ENCODE assay signal across 24 cellular contexts in genomic region chr7:128123291-128124037, GRCh38.
A peak's percentile ranks its signal among the peaks of the same experiment; 100 is the strongest.
DNase-seq lines count a peak whose midpoint lies in the region; TF ChIP-seq lines count a peak whose summit lies in the region.
"Had no signal": no experiment of that assay in that cellular context is flagged by ENCODE, and none has a peak within 500 bp of the region (broad histone marks: within the 10 kb centered on the region; RNA-seq: fewer than 3 reads in every experiment).

No MANE protein-coding gene starts in this region.

- H3K27ac ChIP-seq in HL-60 (replicated peaks) (peak overlapping the region; percentile 97), coronary artery (no peak overlapping the region), neural progenitor cell (no peak overlapping the region), mammary epithelial cell (ENCODE audit: insufficient read depth, low read depth, low read length) (no peak overlapping the region)
- H3K27ac ChIP-seq: PC-9, psoas muscle, tibial nerve had no signal

- no peaks in the 10 kb centered on the region for H3K9me3 Mint-ChIP-seq in neural progenitor cell
- H3K9me3 Mint-ChIP-seq in activated T-cell treated with anti-CD3 and anti-CD28 coated beads, Interleukin-2, amount 50 U/mL, for 24 hours, result no peaks in the 10 kb centered on the region
- no peaks in the 10 kb centered on the region for H3K9me3 Mint-ChIP-seq in progenitor cell of endocrine pancreas (ENCODE audit: low read depth)
- H3K9me3 Mint-ChIP-seq: activated naive CD4-positive, alpha-beta T cell treated with anti-CD3 and anti-CD28 coated beads, Interleukin-2, amount 50 U/mL, for 24 hours; activated T-helper 1 cell treated with anti-CD3 and anti-CD28 coated beads, Interleukin-12 subunit alpha, Interleukin-12 subunit beta, Interleukin-2, Interleukin-4 antibody, amounts not matched to agents 30 ng/mL and 10 ng/mL and 1 ng/mL, durations not matched to agents 14 hours and 24 hours and 36 hours; effector memory CD8-positive, alpha-beta T cell; HFFc6 had no signal

- no TSS peak for BruUV-seq in mammary epithelial cell (replicated peaks; lab: Mats Ljungman, UMichigan)

- CTCF ChIA-PET in mammary epithelial cell (lab: Charles Lee; ENCODE audit: low non-redundant PET), result no interaction called here

- no peak overlapping the region for H3K4me3 ChIP-seq in BE2C (ENCODE audit: low read depth, low read length)
- H3K4me3 ChIP-seq in HL-60 (replicated peaks; ENCODE audit: insufficient read depth, low read length), result no peak overlapping the region
- no peak overlapping the region for H3K4me3 ChIP-seq in coronary artery
- H3K4me3 ChIP-seq in neural progenitor cell, result no peak overlapping the region
- no peak overlapping the region for H3K4me3 ChIP-seq in mammary epithelial cell (replicated peaks in 1 of 3; ENCODE audit: insufficient read depth in 1 of 3, low read depth in 2 of 3, low read length in 3 of 3)
- no peak overlapping the region for H3K4me3 ChIP-seq in foreskin fibroblast (ENCODE audit: low read depth in 1 of 2, low read length in 2 of 2)
- H3K4me3 ChIP-seq: PC-9, psoas muscle, tibial nerve had no signal

- H3K27me3 ChIP-seq in BE2C, result no peaks in the 10 kb centered on the region
- no peaks in the 10 kb centered on the region for H3K27me3 ChIP-seq in HL-60 (ENCODE audit: insufficient read depth, poor library complexity, severe bottlenecking)
- peaks cover 7% of the 10 kb centered on the region for H3K27me3 ChIP-seq in neural progenitor cell
- H3K27me3 ChIP-seq in mammary epithelial cell (ENCODE audit: insufficient read depth, low read length), result peaks cover 2% of the 10 kb centered on the region
- H3K27me3 ChIP-seq: tibial nerve had no signal

- H3K79me2 ChIP-seq in neural progenitor cell (ENCODE audit: low read depth) (no peaks in the 10 kb centered on the region), mammary epithelial cell (ENCODE audit: insufficient read depth, low read length) (no peaks in the 10 kb centered on the region)

- H3K36me3 ChIP-seq in BE2C (no peaks in the 10 kb centered on the region), neural progenitor cell (no peaks in the 10 kb centered on the region), mammary epithelial cell (ENCODE audit: insufficient read depth, low read length) (no peaks in the 10 kb centered on the region)
- H3K36me3 ChIP-seq: tibial nerve had no signal

- H4K20me1 ChIP-seq in neural progenitor cell (ENCODE audit: low read depth), result peaks cover 13% of the 10 kb centered on the region
- H4K20me1 ChIP-seq in mammary epithelial cell (ENCODE audit: insufficient read depth, low read length), result no peaks in the 10 kb centered on the region

- DNase-seq in BE2C (peak; percentile 26), HL-60 (ENCODE audit: low read depth in 1 of 2, low spot score in 1 of 2) (no peak), coronary artery (ENCODE audit: low spot score) (peak; percentile 54), neural progenitor cell (ENCODE audit: low spot score) (peak; percentile 78), mammary epithelial cell (no peak), progenitor cell of endocrine pancreas (ENCODE audit: low spot score, unreplicated experiment) (no peak), foreskin fibroblast (no peak)
- DNase-seq in activated T-cell treated with anti-CD3 and anti-CD28 coated beads, Interleukin-2, amount 50 U/mL, for 24 hours, result no peak
- DNase-seq: ACHN; activated CD4-positive, alpha-beta T cell treated with anti-CD3 and anti-CD28 coated beads for 48 hours; amygdala; DMS53; effector memory CD8-positive, alpha-beta T cell; foreskin melanocyte; GDM1; HFFc6; NCI-H1694; NCI-H524; psoas muscle; Right ventricle myocardium superior had no signal

- H3K27ac Mint-ChIP-seq in neural progenitor cell (no peak overlapping the region), progenitor cell of endocrine pancreas (no peak overlapping the region)
- H3K27ac Mint-ChIP-seq in activated T-cell treated with anti-CD3 and anti-CD28 coated beads, Interleukin-2, amount 50 U/mL, for 24 hours, result no peak overlapping the region
- H3K27ac Mint-ChIP-seq: activated naive CD4-positive, alpha-beta T cell treated with anti-CD3 and anti-CD28 coated beads, Interleukin-2, amount 50 U/mL, for 24 hours; activated T-helper 1 cell treated with anti-CD3 and anti-CD28 coated beads, Interleukin-12 subunit alpha, Interleukin-12 subunit beta, Interleukin-2, Interleukin-4 antibody, amounts not matched to agents 30 ng/mL and 10 ng/mL and 1 ng/mL, durations not matched to agents 14 hours and 24 hours and 36 hours; effector memory CD8-positive, alpha-beta T cell; HFFc6 had no signal

- H3K4me2 ChIP-seq in neural progenitor cell, result peak overlapping the region; percentile 40
- no peak overlapping the region for H3K4me2 ChIP-seq in mammary epithelial cell (ENCODE audit: insufficient read depth, low read depth, low read length)

- TF ChIP-seq CTCF in BE2C (IDR thresholded peaks at IDR 0.05; ENCODE audit: low read depth, low read length) (no peak), HL-60 (IDR thresholded peaks at IDR 0.05; ENCODE audit: insufficient read depth, low read length) (no peak), coronary artery (IDR thresholded peaks at IDR 0.05) (no peak), neural progenitor cell (IDR thresholded peaks at IDR 0.05) (no peak), mammary epithelial cell (conservative IDR thresholded peaks at IDR 0.05 in 1 of 2, IDR thresholded peaks at IDR 0.05 in 1 of 2; ENCODE audit: extremely low read depth in 1 of 2, insufficient read depth in 1 of 2, low read depth in 1 of 2, low read length in 2 of 2) (no peak), progenitor cell of endocrine pancreas (IDR thresholded peaks at IDR 0.05; ENCODE audit: unreplicated experiment) (no peak), foreskin fibroblast (IDR thresholded peaks at IDR 0.05; ENCODE audit: low read depth, low read length) (no peak)

- dilution Hi-C loops in mammary epithelial cell (cut with HindIII; ENCODE audit: low sequenced_read_pairs), result no loop called here

- H3K4me1 Mint-ChIP-seq in neural progenitor cell, result peaks cover 21% of the 10 kb centered on the region
- H3K4me1 Mint-ChIP-seq in activated T-cell treated with anti-CD3 and anti-CD28 coated beads, Interleukin-2, amount 50 U/mL, for 24 hours (ENCODE audit: low read depth), result peaks cover 6% of the 10 kb centered on the region
- peaks cover 8% of the 10 kb centered on the region for H3K4me1 Mint-ChIP-seq in progenitor cell of endocrine pancreas (ENCODE audit: low read depth)

- H3F3A ChIP-seq in neural progenitor cell (ENCODE audit: low read depth), result peaks cover 18% of the 10 kb centered on the region

- no peak overlapping the region for H3K9ac ChIP-seq in neural progenitor cell
- H3K9ac ChIP-seq in mammary epithelial cell (ENCODE audit: insufficient read depth, low read length), result no peak overlapping the region

- no peaks in the 10 kb centered on the region for H3K9me3 ChIP-seq in BE2C
- no peaks in the 10 kb centered on the region for H3K9me3 ChIP-seq in neural progenitor cell (ENCODE audit: low read depth)
- H3K9me3 ChIP-seq in mammary epithelial cell (replicated peaks; ENCODE audit: insufficient read depth, low read length), result no peaks in the 10 kb centered on the region
- H3K9me3 ChIP-seq: psoas muscle, tibial nerve had no signal

- in situ Hi-C loops in mammary epithelial cell (cut with MboI; ENCODE audit: low sequenced_read_pairs in 2 of 2), result no loop called here

- H2AFZ ChIP-seq in neural progenitor cell (replicated peaks) (no peak overlapping the region), mammary epithelial cell (ENCODE audit: low read depth, low read length) (no peak overlapping the region)
- H2AFZ ChIP-seq: PC-9 had no signal

- WGBS in mammary epithelial cell (ENCODE audit: low coverage, missing lambda C conversion rate), result 95% methylated on average over 12 of the region's 12 CpGs

- H3K4me1 ChIP-seq in BE2C (peaks cover 5% of the 10 kb centered on the region), neural progenitor cell (peaks cover 28% of the 10 kb centered on the region), mammary epithelial cell (ENCODE audit: insufficient read depth, low read length) (no peaks in the 10 kb centered on the region)
- H3K4me1 ChIP-seq: psoas muscle, tibial nerve had no signal

- H3K4me3 Mint-ChIP-seq in neural progenitor cell (no peak overlapping the region), progenitor cell of endocrine pancreas (ENCODE audit: low read depth) (no peak overlapping the region)
- H3K4me3 Mint-ChIP-seq in activated T-cell treated with anti-CD3 and anti-CD28 coated beads, Interleukin-2, amount 50 U/mL, for 24 hours, result no peak overlapping the region
- H3K4me3 Mint-ChIP-seq: activated naive CD4-positive, alpha-beta T cell treated with anti-CD3 and anti-CD28 coated beads, Interleukin-2, amount 50 U/mL, for 24 hours; activated T-helper 1 cell treated with anti-CD3 and anti-CD28 coated beads, Interleukin-12 subunit alpha, Interleukin-12 subunit beta, Interleukin-2, Interleukin-4 antibody, amounts not matched to agents 30 ng/mL and 10 ng/mL and 1 ng/mL, durations not matched to agents 14 hours and 24 hours and 36 hours; effector memory CD8-positive, alpha-beta T cell; HFFc6 had no signal

- intact Hi-C loops in mammary epithelial cell (cut with micrococcal nuclease), result no loop called here

- no peaks in the 10 kb centered on the region for H3K36me3 Mint-ChIP-seq in neural progenitor cell
- no peaks in the 10 kb centered on the region for H3K36me3 Mint-ChIP-seq in activated T-cell treated with anti-CD3 and anti-CD28 coated beads, Interleukin-2, amount 50 U/mL, for 24 hours (ENCODE audit: low read depth)
- no peaks in the 10 kb centered on the region for H3K36me3 Mint-ChIP-seq in progenitor cell of endocrine pancreas (ENCODE audit: insufficient read depth)
- H3K36me3 Mint-ChIP-seq: activated naive CD4-positive, alpha-beta T cell treated with anti-CD3 and anti-CD28 coated beads, Interleukin-2, amount 50 U/mL, for 24 hours had no signal

- H3K27me3 Mint-ChIP-seq in neural progenitor cell (ENCODE audit: insufficient read depth, low read depth), result peaks cover 9% of the 10 kb centered on the region
- H3K27me3 Mint-ChIP-seq in activated T-cell treated with anti-CD3 and anti-CD28 coated beads, Interleukin-2, amount 50 U/mL, for 24 hours, result no peaks in the 10 kb centered on the region
- peaks cover 5% of the 10 kb centered on the region for H3K27me3 Mint-ChIP-seq in progenitor cell of endocrine pancreas
- H3K27me3 Mint-ChIP-seq: activated naive CD4-positive, alpha-beta T cell treated with anti-CD3 and anti-CD28 coated beads, Interleukin-2, amount 50 U/mL, for 24 hours; effector memory CD8-positive, alpha-beta T cell had no signal

Comparison
In these comparisons a context has a peak if more than half of its experiments do, and no peak if none do; other contexts are left out.
1. DNase-seq: peak in BE2C (single experiment), coronary artery (single experiment) and neural progenitor cell (single experiment); none in HL-60 (0 of 2), activated T-cell treated with anti-CD3 and anti-CD28 coated beads, Interleukin-2, amount 50 U/mL, for 24 hours (single experiment), mammary epithelial cell (single experiment), progenitor cell of endocrine pancreas (single experiment) and foreskin fibroblast (0 of 2).